ENCODE assay signal across 29 cellular contexts in genomic region chr13:24355103-24355502, GRCh38. TPM values are rescaled to one million over a fixed set of nuclear protein-coding genes. Genes with fewer than 3 reads are reported as not detected.
"Had no signal": no experiment of that assay in that cellular context is flagged by ENCODE, and none has a peak within 500 bp of the region (broad histone marks: within the 10 kb centered on the region; RNA-seq: fewer than 3 reads in every experiment).

No MANE protein-coding gene starts in this region.

- H3K27me3 ChIP-seq: brain microvascular endothelial cell, SJCRH30 had no signal

- DNase-seq: activated CD4-positive, alpha-beta T cell treated with anti-CD3 and anti-CD28 coated beads for 48 hours; activated CD4-positive, alpha-beta T cell treated with anti-CD3 and anti-CD28 coated beads, Interleukin-2, amount 50 U/mL, for 4 hours; activated CD8-positive, alpha-beta memory T cell treated with anti-CD3 and anti-CD28 coated beads for 24 hours; activated effector memory CD4-positive, alpha-beta T cell treated with anti-CD3 and anti-CD28 coated beads, Interleukin-2, amount 50 U/mL, for 16 hours; activated naive CD4-positive, alpha-beta T cell treated with Interleukin-2 at 50 U/mL for 16 hours; activated T-cell treated with anti-CD3 and anti-CD28 coated beads, Interleukin-2, amount 50 U/mL, for 4 hours; brain microvascular endothelial cell; KG1; NCI-H1092; NCI-H1417; NCI-H1930; NCI-H2171; NCI-H2227 treated with DMSO at 0.1 percent for 48 hours; NCI-H446 treated with DMSO at 0.1 percent for 48 hours; NCI-H524 treated with DMSO at 0.1 percent for 48 hours; NCI-H82; OCI-M1; Right ventricle myocardium superior; SJCRH30; SK-N-SH; T-helper 1 cell; WERI-Rb-1 had no signal

- H3K9me3 ChIP-seq: SJCRH30, SK-N-SH had no signal

- H3K4me1 ChIP-seq: SJCRH30 had no signal

- ATAC-seq: activated CD4-positive, CD25-positive, alpha-beta regulatory T cell treated with anti-CD3 and anti-CD28 coated beads, Interleukin-2, amount 50 U/mL, for 24 hours; activated naive CD4-positive, alpha-beta T cell treated with anti-CD3 and anti-CD28 coated beads, Interleukin-2, amount 50 U/mL, for 72 hours; activated T-cell treated with anti-CD3 and anti-CD28 coated beads, Interleukin-2, amount 50 U/mL, for 4 hours; Panc1 had no signal

- H3K4me2 ChIP-seq: SK-N-SH had no signal

- H3K9ac ChIP-seq: SK-N-SH had no signal

- H3K4me3 ChIP-seq: SJCRH30 had no signal

- H3K27ac ChIP-seq: brain microvascular endothelial cell, RWPE1, SJCRH30, WERI-Rb-1 had no signal

- H3K36me3 ChIP-seq: brain microvascular endothelial cell, SJCRH30, WERI-Rb-1 had no signal

RNA-seq across cellular contexts. Expression of gene C1QTNF9, which starts 45.7 kb away (rescaled TPM):
- total RNA-seq: activated naive CD4-positive, alpha-beta T cell treated with anti-CD3 and anti-CD28 coated beads, Interleukin-2, amount 50 U/mL, for 72 hours; activated T-cell treated with anti-CD3 and anti-CD28 coated beads, Interleukin-2, amount 50 U/mL, for 4 hours; LHCN-M2; MCF 10A; SJCRH30; T-helper 2 cell treated with Interferon-gamma antibody and Interleukin-4, amounts not matched to agents 100 ng/mL and 5 ng/mL, for 36 hours had no signal
- polyA plus RNA-seq: SK-N-SH had no signal
